ENCODE assay signal across 1 cellular context in the genomic region with DNA sequence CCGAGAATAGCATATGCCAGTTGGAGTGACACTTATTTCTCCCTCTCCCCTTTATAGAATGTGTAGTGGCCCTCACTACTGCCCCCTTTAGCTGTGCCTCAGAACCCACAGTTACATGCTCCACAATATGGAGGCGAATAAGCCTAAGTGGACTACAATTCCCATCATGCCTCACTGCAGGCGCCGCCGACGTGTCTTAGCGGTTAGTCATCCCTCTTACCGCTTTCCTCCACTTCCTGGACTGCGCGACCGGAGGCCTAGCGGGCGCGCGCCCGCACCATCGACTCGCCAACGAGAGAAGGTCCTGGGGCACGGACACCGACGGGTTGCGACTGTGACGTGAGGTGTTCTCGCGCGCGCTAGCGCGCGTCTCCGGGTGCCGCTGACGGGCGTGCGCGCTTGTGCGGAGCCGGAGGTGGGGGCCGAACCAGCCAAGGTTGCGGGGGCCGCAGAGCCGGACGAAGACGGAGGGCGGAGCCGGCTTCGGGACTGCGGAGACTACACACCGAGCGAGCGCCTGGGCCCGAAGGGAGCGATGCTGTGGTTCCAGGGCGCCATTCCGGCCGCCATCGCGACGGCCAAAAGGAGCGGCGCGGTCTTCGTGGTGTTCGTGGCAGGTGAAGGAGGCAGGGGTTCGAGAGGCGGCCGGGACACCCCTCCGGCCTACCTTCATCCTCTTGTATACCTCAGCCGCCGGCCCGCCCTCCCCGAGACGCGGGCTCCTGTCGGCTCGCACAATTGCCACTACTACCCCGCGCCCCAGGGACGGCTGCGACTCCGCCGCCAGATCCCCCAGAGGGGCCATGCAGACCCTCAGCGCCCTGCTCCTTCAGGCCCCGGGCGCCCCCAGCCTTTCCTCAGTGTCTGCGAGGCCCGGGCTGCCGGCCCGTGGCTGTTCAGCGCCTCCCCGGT.
A peak's percentile ranks its signal among the peaks of the same experiment; 100 is the strongest.
TF ChIP-seq lines count a peak whose summit lies in the region.

A gene with protein sequence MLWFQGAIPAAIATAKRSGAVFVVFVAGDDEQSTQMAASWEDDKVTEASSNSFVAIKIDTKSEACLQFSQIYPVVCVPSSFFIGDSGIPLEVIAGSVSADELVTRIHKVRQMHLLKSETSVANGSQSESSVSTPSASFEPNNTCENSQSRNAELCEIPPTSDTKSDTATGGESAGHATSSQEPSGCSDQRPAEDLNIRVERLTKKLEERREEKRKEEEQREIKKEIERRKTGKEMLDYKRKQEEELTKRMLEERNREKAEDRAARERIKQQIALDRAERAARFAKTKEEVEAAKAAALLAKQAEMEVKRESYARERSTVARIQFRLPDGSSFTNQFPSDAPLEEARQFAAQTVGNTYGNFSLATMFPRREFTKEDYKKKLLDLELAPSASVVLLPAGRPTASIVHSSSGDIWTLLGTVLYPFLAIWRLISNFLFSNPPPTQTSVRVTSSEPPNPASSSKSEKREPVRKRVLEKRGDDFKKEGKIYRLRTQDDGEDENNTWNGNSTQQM (plus strand): TSS at position 461 of the 912 bp plus-strand sequence. CDS start 75 bp downstream, at position 536.

TF ChIP-seq in HEK293, 187 proteins besides CTCF, POLR2A, EP300 and RAD21 (continued from another document and continues in another):
- TF ChIP-seq, protein P1, sequence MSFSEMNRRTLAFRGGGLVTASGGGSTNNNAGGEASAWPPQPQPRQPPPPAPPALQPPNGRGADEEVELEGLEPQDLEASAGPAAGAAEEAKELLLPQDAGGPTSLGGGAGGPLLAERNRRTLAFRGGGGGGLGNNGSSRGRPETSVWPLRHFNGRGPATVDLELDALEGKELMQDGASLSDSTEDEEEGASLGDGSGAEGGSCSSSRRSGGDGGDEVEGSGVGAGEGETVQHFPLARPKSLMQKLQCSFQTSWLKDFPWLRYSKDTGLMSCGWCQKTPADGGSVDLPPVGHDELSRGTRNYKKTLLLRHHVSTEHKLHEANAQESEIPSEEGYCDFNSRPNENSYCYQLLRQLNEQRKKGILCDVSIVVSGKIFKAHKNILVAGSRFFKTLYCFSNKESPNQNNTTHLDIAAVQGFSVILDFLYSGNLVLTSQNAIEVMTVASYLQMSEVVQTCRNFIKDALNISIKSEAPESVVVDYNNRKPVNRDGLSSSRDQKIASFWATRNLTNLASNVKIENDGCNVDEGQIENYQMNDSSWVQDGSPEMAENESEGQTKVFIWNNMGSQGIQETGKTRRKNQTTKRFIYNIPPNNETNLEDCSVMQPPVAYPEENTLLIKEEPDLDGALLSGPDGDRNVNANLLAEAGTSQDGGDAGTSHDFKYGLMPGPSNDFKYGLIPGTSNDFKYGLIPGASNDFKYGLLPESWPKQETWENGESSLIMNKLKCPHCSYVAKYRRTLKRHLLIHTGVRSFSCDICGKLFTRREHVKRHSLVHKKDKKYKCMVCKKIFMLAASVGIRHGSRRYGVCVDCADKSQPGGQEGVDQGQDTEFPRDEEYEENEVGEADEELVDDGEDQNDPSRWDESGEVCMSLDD (tag by site-specific recombination; IDR thresholded peaks at IDR 0.05) = peak; percentile 55; the same call in 1 of the 2 replicates
- TF ChIP-seq, protein P2, sequence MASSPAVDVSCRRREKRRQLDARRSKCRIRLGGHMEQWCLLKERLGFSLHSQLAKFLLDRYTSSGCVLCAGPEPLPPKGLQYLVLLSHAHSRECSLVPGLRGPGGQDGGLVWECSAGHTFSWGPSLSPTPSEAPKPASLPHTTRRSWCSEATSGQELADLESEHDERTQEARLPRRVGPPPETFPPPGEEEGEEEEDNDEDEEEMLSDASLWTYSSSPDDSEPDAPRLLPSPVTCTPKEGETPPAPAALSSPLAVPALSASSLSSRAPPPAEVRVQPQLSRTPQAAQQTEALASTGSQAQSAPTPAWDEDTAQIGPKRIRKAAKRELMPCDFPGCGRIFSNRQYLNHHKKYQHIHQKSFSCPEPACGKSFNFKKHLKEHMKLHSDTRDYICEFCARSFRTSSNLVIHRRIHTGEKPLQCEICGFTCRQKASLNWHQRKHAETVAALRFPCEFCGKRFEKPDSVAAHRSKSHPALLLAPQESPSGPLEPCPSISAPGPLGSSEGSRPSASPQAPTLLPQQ (tag by site-specific recombination; IDR thresholded peaks at IDR 0.05) = 0 out of 2 replicates have a peak, but pooled peaks have one; percentile 37
- TF ChIP-seq ZSCAN30 (tag by site-specific recombination; IDR thresholded peaks at IDR 0.05) (0 out of 2 replicates have a peak, but pooled peaks have one; percentile 56), ZBTB20 (tag by site-specific recombination; IDR thresholded peaks at IDR 0.05) (peak; percentile 61; the same call in 1 of the 2 replicates), IKZF3 (tag by site-specific recombination; IDR thresholded peaks at IDR 0.05) (no peak), TRIM28 (IDR thresholded peaks at IDR 0.05; ENCODE audit: borderline replicate concordance, low read length) (peak; percentile 92), ZNF24 (tag by site-specific recombination; IDR thresholded peaks at IDR 0.05) (no peak), ZBTB8A (tag by site-specific recombination; IDR thresholded peaks at IDR 0.05) (0 out of 2 replicates have a peak, but pooled peaks have one; percentile 18), ZNF114 (tag by site-specific recombination; IDR thresholded peaks at IDR 0.05) (no peak), ZNF558 (tag by site-specific recombination; IDR thresholded peaks at IDR 0.05) (no peak), ZNF223 (tag by site-specific recombination; IDR thresholded peaks at IDR 0.05) (no peak), ZFP41 (tag by site-specific recombination; IDR thresholded peaks at IDR 0.05; ENCODE audit: borderline replicate concordance) (no peak), ZNF529 (tag by site-specific recombination; IDR thresholded peaks at IDR 0.05; ENCODE audit: insufficient replicate concordance) (no peak), ZNF660 (tag by site-specific recombination; IDR thresholded peaks at IDR 0.05) (0 out of 2 replicates have a peak, but pooled peaks have one; percentile 12), ZNF561 (tag by site-specific recombination; IDR thresholded peaks at IDR 0.05; ENCODE audit: borderline replicate concordance) (no peak), ZBTB17 (tag by site-specific recombination; IDR thresholded peaks at IDR 0.05) (peak; percentile 86), ZNF555 (tag by site-specific recombination; conservative IDR thresholded peaks at IDR 0.05) (no peak), ZNF596 (tag by site-specific recombination; IDR thresholded peaks at IDR 0.05) (no peak), ZNF600 (tag by site-specific recombination; IDR thresholded peaks at IDR 0.05) (no peak; the same call in 1 of the 2 replicates), ZNF132 (tag by site-specific recombination; IDR thresholded peaks at IDR 0.05; ENCODE audit: borderline replicate concordance) (no peak), ZNF658 (tag by site-specific recombination; IDR thresholded peaks at IDR 0.05) (no peak), ZNF341 (tag by site-specific recombination; IDR thresholded peaks at IDR 0.05; ENCODE audit: low read depth) (peak; percentile 57), ZFP37 (tag by site-specific recombination; IDR thresholded peaks at IDR 0.05) (peak; percentile 51; the same call in 1 of the 2 replicates), ZNF169 (tag by site-specific recombination; IDR thresholded peaks at IDR 0.05) (no peak), ZNF394 (tag by site-specific recombination; IDR thresholded peaks at IDR 0.05; ENCODE audit: borderline replicate concordance) (no peak), ZNF629 (tag by site-specific recombination; IDR thresholded peaks at IDR 0.05) (peak; percentile 91), ZFHX2 (tag by site-specific recombination; conservative IDR thresholded peaks at IDR 0.05) (peak; percentile 43), ZNF792 (tag by site-specific recombination; IDR thresholded peaks at IDR 0.05) (no peak), ZNF791 (tag by site-specific recombination; IDR thresholded peaks at IDR 0.05) (no peak), ZNF324 (tag by site-specific recombination; IDR thresholded peaks at IDR 0.05) (0 out of 2 replicates have a peak, but pooled peaks have one; percentile 27), SP2 (tag by site-specific recombination; IDR thresholded peaks at IDR 0.05) (peak; percentile 55)
- TF ChIP-seq, protein P3, sequence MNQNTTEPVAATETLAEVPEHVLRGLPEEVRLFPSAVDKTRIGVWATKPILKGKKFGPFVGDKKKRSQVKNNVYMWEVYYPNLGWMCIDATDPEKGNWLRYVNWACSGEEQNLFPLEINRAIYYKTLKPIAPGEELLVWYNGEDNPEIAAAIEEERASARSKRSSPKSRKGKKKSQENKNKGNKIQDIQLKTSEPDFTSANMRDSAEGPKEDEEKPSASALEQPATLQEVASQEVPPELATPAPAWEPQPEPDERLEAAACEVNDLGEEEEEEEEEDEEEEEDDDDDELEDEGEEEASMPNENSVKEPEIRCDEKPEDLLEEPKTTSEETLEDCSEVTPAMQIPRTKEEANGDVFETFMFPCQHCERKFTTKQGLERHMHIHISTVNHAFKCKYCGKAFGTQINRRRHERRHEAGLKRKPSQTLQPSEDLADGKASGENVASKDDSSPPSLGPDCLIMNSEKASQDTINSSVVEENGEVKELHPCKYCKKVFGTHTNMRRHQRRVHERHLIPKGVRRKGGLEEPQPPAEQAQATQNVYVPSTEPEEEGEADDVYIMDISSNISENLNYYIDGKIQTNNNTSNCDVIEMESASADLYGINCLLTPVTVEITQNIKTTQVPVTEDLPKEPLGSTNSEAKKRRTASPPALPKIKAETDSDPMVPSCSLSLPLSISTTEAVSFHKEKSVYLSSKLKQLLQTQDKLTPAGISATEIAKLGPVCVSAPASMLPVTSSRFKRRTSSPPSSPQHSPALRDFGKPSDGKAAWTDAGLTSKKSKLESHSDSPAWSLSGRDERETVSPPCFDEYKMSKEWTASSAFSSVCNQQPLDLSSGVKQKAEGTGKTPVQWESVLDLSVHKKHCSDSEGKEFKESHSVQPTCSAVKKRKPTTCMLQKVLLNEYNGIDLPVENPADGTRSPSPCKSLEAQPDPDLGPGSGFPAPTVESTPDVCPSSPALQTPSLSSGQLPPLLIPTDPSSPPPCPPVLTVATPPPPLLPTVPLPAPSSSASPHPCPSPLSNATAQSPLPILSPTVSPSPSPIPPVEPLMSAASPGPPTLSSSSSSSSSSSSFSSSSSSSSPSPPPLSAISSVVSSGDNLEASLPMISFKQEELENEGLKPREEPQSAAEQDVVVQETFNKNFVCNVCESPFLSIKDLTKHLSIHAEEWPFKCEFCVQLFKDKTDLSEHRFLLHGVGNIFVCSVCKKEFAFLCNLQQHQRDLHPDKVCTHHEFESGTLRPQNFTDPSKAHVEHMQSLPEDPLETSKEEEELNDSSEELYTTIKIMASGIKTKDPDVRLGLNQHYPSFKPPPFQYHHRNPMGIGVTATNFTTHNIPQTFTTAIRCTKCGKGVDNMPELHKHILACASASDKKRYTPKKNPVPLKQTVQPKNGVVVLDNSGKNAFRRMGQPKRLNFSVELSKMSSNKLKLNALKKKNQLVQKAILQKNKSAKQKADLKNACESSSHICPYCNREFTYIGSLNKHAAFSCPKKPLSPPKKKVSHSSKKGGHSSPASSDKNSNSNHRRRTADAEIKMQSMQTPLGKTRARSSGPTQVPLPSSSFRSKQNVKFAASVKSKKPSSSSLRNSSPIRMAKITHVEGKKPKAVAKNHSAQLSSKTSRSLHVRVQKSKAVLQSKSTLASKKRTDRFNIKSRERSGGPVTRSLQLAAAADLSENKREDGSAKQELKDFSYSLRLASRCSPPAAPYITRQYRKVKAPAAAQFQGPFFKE (tag by site-specific recombination; IDR thresholded peaks at IDR 0.05; ENCODE audit: borderline replicate concordance) = no peak
- TF ChIP-seq, protein P4, sequence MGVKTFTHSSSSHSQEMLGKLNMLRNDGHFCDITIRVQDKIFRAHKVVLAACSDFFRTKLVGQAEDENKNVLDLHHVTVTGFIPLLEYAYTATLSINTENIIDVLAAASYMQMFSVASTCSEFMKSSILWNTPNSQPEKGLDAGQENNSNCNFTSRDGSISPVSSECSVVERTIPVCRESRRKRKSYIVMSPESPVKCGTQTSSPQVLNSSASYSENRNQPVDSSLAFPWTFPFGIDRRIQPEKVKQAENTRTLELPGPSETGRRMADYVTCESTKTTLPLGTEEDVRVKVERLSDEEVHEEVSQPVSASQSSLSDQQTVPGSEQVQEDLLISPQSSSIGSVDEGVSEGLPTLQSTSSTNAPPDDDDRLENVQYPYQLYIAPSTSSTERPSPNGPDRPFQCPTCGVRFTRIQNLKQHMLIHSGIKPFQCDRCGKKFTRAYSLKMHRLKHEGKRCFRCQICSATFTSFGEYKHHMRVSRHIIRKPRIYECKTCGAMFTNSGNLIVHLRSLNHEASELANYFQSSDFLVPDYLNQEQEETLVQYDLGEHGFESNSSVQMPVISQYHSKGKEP (tag by site-specific recombination; IDR thresholded peaks at IDR 0.05) = no peak
- TF ChIP-seq, protein P5, sequence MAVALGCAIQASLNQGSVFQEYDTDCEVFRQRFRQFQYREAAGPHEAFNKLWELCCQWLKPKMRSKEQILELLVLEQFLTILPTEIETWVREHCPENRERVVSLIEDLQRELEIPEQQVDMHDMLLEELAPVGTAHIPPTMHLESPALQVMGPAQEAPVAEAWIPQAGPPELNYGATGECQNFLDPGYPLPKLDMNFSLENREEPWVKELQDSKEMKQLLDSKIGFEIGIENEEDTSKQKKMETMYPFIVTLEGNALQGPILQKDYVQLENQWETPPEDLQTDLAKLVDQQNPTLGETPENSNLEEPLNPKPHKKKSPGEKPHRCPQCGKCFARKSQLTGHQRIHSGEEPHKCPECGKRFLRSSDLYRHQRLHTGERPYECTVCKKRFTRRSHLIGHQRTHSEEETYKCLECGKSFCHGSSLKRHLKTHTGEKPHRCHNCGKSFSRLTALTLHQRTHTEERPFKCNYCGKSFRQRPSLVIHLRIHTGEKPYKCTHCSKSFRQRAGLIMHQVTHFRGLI (tag by site-specific recombination; IDR thresholded peaks at IDR 0.05) = peak; percentile 16; the same call in 1 of the 2 replicates
- TF ChIP-seq, protein P6, sequence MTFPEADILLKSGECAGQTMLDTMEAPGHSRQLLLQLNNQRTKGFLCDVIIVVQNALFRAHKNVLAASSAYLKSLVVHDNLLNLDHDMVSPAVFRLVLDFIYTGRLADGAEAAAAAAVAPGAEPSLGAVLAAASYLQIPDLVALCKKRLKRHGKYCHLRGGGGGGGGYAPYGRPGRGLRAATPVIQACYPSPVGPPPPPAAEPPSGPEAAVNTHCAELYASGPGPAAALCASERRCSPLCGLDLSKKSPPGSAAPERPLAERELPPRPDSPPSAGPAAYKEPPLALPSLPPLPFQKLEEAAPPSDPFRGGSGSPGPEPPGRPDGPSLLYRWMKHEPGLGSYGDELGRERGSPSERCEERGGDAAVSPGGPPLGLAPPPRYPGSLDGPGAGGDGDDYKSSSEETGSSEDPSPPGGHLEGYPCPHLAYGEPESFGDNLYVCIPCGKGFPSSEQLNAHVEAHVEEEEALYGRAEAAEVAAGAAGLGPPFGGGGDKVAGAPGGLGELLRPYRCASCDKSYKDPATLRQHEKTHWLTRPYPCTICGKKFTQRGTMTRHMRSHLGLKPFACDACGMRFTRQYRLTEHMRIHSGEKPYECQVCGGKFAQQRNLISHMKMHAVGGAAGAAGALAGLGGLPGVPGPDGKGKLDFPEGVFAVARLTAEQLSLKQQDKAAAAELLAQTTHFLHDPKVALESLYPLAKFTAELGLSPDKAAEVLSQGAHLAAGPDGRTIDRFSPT (tag by site-specific recombination; IDR thresholded peaks at IDR 0.05) = peak; percentile 84
- TF ChIP-seq, protein P7, sequence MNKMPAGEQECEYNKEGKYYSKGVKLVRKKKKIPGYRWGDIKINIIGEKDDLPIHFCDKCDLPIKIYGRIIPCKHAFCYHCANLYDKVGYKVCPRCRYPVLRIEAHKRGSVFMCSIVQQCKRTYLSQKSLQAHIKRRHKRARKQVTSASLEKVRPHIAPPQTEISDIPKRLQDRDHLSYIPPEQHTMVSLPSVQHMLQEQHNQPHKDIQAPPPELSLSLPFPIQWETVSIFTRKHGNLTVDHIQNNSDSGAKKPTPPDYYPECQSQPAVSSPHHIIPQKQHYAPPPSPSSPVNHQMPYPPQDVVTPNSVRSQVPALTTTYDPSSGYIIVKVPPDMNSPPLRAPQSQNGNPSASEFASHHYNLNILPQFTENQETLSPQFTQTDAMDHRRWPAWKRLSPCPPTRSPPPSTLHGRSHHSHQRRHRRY (tag by site-specific recombination; IDR thresholded peaks at IDR 0.05) = no peak
